ENCODE assay signal across 16 cellular contexts in genomic region chr22:32646476-32646875, GRCh38.
"Had no signal": no experiment of that assay in that cellular context is flagged by ENCODE, and none has a peak within 500 bp of the region (broad histone marks: within the 10 kb centered on the region; RNA-seq: fewer than 3 reads in every experiment).

No MANE protein-coding gene starts in this region.

- DNase-seq: effector memory CD4-positive, alpha-beta T cell; gastrocnemius medialis; heart right ventricle; hypothalamus; kidney glomerular epithelial cell; mammary epithelial cell; naive thymus-derived CD4-positive, alpha-beta T cell; nephron progenitor cell; psoas muscle; retina; right lobe of liver; stimulated activated CD4-positive, alpha-beta T cell treated with anti-CD3 and anti-CD28 coated beads, Interleukin-4, amount 100 ng/mL, for 1 hour; stimulated activated CD8-positive, alpha-beta memory T cell treated with anti-CD3 and anti-CD28 coated beads, Interleukin-4, amount 100 ng/mL, for 48 hours; trophoblast cell had no signal

- H3K4me1 Mint-ChIP-seq: stimulated activated memory B cell treated with anti-CD40 and anti-IgM and Interleukin-4, amounts not matched to agents 10 μg/mL and 1 μg/mL and 100 μg/mL, for 72 hours had no signal

- H3K36me3 Mint-ChIP-seq: stimulated activated memory B cell treated with anti-CD40 and anti-IgM and Interleukin-4, amounts not matched to agents 10 μg/mL and 1 μg/mL and 100 μg/mL, for 72 hours had no signal

- H3K4me3 Mint-ChIP-seq: naive thymus-derived CD4-positive, alpha-beta T cell; nephron progenitor cell; stimulated activated memory B cell treated with anti-CD40 and anti-IgM and Interleukin-4, amounts not matched to agents 10 μg/mL and 1 μg/mL and 100 μg/mL, for 72 hours had no signal

- H3K27ac Mint-ChIP-seq: nephron progenitor cell; stimulated activated memory B cell treated with anti-CD40 and anti-IgM and Interleukin-4, amounts not matched to agents 10 μg/mL and 1 μg/mL and 100 μg/mL, for 72 hours had no signal

- ATAC-seq: esophagus mucosa; gastrocnemius medialis; heart right ventricle; naive thymus-derived CD4-positive, alpha-beta T cell; psoas muscle; right lobe of liver; stimulated activated memory B cell treated with anti-CD40 and anti-IgM and Interleukin-4, amounts not matched to agents 10 μg/mL and 1 μg/mL and 100 μg/mL, for 72 hours had no signal

- H3K27me3 Mint-ChIP-seq: naive thymus-derived CD4-positive, alpha-beta T cell had no signal
